In genomic region chr6:147715035-147715434, GRCh38 we compare ENCODE assay signal across 25 cellular contexts.
"Had no signal": no experiment of that assay in that cellular context is flagged by ENCODE, and none has a peak within 500 bp of the region (broad histone marks: within the 10 kb centered on the region; RNA-seq: fewer than 3 reads in every experiment).

No MANE protein-coding gene starts in this region.

- H3K36me3 Mint-ChIP-seq: mesothelial cell of epicardium; naive B cell; natural killer cell; stimulated activated naive B cell treated with anti-CD40 and anti-IgM and Interleukin-4, amounts not matched to agents 10 μg/mL and 1 μg/mL and 100 μg/mL, for 72 hours; type B pancreatic cell had no signal

- H3K4me1 ChIP-seq: heart left ventricle, left lung, lower lobe of right lung, neural progenitor cell, sigmoid colon, spleen, tibial nerve, uterus had no signal

- H3K27me3 Mint-ChIP-seq: naive B cell; progenitor cell of endocrine pancreas; stimulated activated naive B cell treated with anti-CD40 and anti-IgM and Interleukin-4, amounts not matched to agents 10 μg/mL and 1 μg/mL and 100 μg/mL, for 72 hours; stimulated activated naive CD8-positive, alpha-beta T cell treated with anti-CD3 and anti-CD28 coated beads, Interleukin-15, Interleukin-2, amounts not matched to agents 100 ng/mL and 50 ng/mL, for 24 hours; type B pancreatic cell had no signal

- H3K4me3 ChIP-seq: heart left ventricle, left lung, lower lobe of right lung, neural progenitor cell, ovary, sigmoid colon, spleen, tibial nerve, uterus had no signal

- H3K27me3 ChIP-seq: heart left ventricle, left lung, neural progenitor cell, ovary, sigmoid colon, spleen, tibial nerve, uterus had no signal

- H3K27ac Mint-ChIP-seq: mesothelial cell of epicardium; naive B cell; natural killer cell; nephron progenitor cell; neural progenitor cell; progenitor cell of endocrine pancreas; stimulated activated naive B cell treated with anti-CD40 and anti-IgM and Interleukin-4, amounts not matched to agents 10 μg/mL and 1 μg/mL and 100 μg/mL, for 72 hours; stimulated activated naive CD8-positive, alpha-beta T cell treated with anti-CD3 and anti-CD28 coated beads, Interleukin-15, Interleukin-2, amounts not matched to agents 100 ng/mL and 50 ng/mL, for 24 hours; type B pancreatic cell had no signal

- H3K9me3 ChIP-seq: lower lobe of right lung, ovary, sigmoid colon, uterus had no signal

- H3K27ac ChIP-seq: heart left ventricle, left lung, lower lobe of right lung, neural progenitor cell, ovary, sigmoid colon, spleen, tibial nerve, uterus had no signal

- H3K9me3 Mint-ChIP-seq: mesothelial cell of epicardium; nephron progenitor cell; stimulated activated naive CD8-positive, alpha-beta T cell treated with anti-CD3 and anti-CD28 coated beads, Interleukin-15, Interleukin-2, amounts not matched to agents 100 ng/mL and 50 ng/mL, for 24 hours had no signal

- H3K4me1 Mint-ChIP-seq: naive B cell; natural killer cell; neural progenitor cell; stimulated activated naive B cell treated with anti-CD40 and anti-IgM and Interleukin-4, amounts not matched to agents 10 μg/mL and 1 μg/mL and 100 μg/mL, for 72 hours had no signal

- H3K4me3 Mint-ChIP-seq: mesothelial cell of epicardium; naive B cell; natural killer cell; nephron progenitor cell; neural progenitor cell; stimulated activated naive B cell treated with anti-CD40 and anti-IgM and Interleukin-4, amounts not matched to agents 10 μg/mL and 1 μg/mL and 100 μg/mL, for 72 hours; stimulated activated naive CD8-positive, alpha-beta T cell treated with anti-CD3 and anti-CD28 coated beads, Interleukin-15, Interleukin-2, amounts not matched to agents 100 ng/mL and 50 ng/mL, for 24 hours; type B pancreatic cell had no signal

- H2AFZ ChIP-seq: neural progenitor cell had no signal

- H3K36me3 ChIP-seq: heart left ventricle, left lung, lower lobe of right lung, neural progenitor cell, ovary, sigmoid colon, spleen, tibial nerve, uterus had no signal

- H3K9ac ChIP-seq: neural progenitor cell had no signal

- DNase-seq: heart left ventricle; kidney glomerular epithelial cell; left colon; left lung; lower lobe of right lung; mammary epithelial cell; mesendoderm; naive B cell; natural killer cell; nephron progenitor cell; ovary; retina; right cardiac atrium; sigmoid colon; small intestine; spleen; stimulated activated CD4-positive, alpha-beta T cell treated with anti-CD3 and anti-CD28 coated beads, Interleukin-4, amount 100 ng/mL, for 24 hours; stimulated activated naive B cell treated with anti-CD40 and anti-IgM and Interleukin-4, amounts not matched to agents 10 μg/mL and 1 μg/mL and 100 μg/mL, for 72 hours; uterus had no signal

- H3K4me2 ChIP-seq: neural progenitor cell had no signal

- ATAC-seq: heart left ventricle, left colon, left lung, lower lobe of right lung, natural killer cell, right cardiac atrium had no signal
